8 cellular contexts compared by ENCODE assay signal in the genomic region with DNA sequence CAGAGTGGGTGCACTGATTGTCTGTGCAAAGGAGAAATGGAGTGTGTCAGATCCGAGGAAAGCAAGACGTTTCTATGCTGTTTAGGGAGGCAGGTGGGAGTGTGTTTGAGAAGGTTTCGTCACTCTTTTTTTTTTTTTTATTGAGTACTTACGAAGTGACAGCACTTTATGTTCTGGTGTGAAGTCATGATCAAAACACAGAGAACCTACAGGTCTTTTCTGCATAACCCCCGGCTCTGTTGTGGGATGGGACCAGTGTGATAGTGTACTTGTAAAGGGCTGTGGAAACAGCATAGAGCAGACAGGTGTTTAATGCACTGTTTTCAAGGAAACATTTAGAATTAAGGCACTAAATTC. TPM values are rescaled to one million over a fixed set of nuclear protein-coding genes. Genes with fewer than 3 reads are reported as not detected.
DNase-seq lines count a peak whose midpoint lies in the region; ATAC-seq and TF ChIP-seq lines count a peak whose summit lies in the region.

No MANE protein-coding gene starts in this region.

- H3K4me1 Mint-ChIP-seq in effector memory CD8-positive, alpha-beta T cell (ENCODE audit: low read depth in 2 of 2): peaks cover 14 to 31% of the 10 kb centered on the region in 2 donors
- peaks cover 25% of the 10 kb centered on the region for H3K4me1 Mint-ChIP-seq in nephron progenitor cell

- H3K36me3 Mint-ChIP-seq in effector memory CD8-positive, alpha-beta T cell (ENCODE audit: insufficient read depth): peaks cover 47% of the 10 kb centered on the region
- peaks cover 16% of the 10 kb centered on the region for H3K36me3 Mint-ChIP-seq in nephron progenitor cell (ENCODE audit: low read depth)

- H3K9me3 ChIP-seq in PC-3 (ENCODE audit: low read length): no peaks in the 10 kb centered on the region

- peak overlapping the region; percentile 47 for H3K27ac ChIP-seq in PC-3 (ENCODE audit: low read length)

- H3K4me2 ChIP-seq in PC-3 (ENCODE audit: low read length): peak overlapping the region; percentile 85

- TF ChIP-seq CTCF in PC-3 (conservative IDR thresholded peaks at IDR 0.05; ENCODE audit: low read depth, low read length): no peak
- TF ChIP-seq CTCF in nephron progenitor cell (IDR thresholded peaks at IDR 0.05): no peak

- H3K79me2 ChIP-seq in PC-3 (ENCODE audit: low read length): peaks cover 25% of the 10 kb centered on the region

- intact Hi-C loops in PC-3 (cut with micrococcal nuclease): loop anchor here (1.0 to 2.0 kb wide), 3 partner anchors 26 to 179 kb away; partner anchors contain the start of gene MIA3

- H3K27ac Mint-ChIP-seq in effector memory CD8-positive, alpha-beta T cell: peak overlapping the region; percentile 98 to 100
- H3K27ac Mint-ChIP-seq in nephron progenitor cell: peak overlapping the region; percentile 99

- no peak for DNase-seq in PC-3
- DNase-seq in effector memory CD8-positive, alpha-beta T cell: no peak
- no peak for DNase-seq in nephron progenitor cell
- DNase-seq in NCI-H226: no peak

- H3K9me3 Mint-ChIP-seq in effector memory CD8-positive, alpha-beta T cell: peaks cover 0 to 1% of the 10 kb centered on the region in 2 donors
- no peaks in the 10 kb centered on the region for H3K9me3 Mint-ChIP-seq in nephron progenitor cell

- H3K27me3 Mint-ChIP-seq in effector memory CD8-positive, alpha-beta T cell: no peaks in the 10 kb centered on the region
- H3K27me3 Mint-ChIP-seq in nephron progenitor cell (ENCODE audit: low read depth, poor library complexity): no peaks in the 10 kb centered on the region

- CTCF ChIA-PET in PC-3 (lab: Charles Lee): no interaction called here

- no peaks in the 10 kb centered on the region for H3K9me2 ChIP-seq in PC-3 (replicated peaks; ENCODE audit: low read length)

- peaks cover 10% of the 10 kb centered on the region; the same call in 1 of the 2 replicates for H3K36me3 ChIP-seq in PC-3 (ENCODE audit: low read depth, low read length)

- POLR2A ChIA-PET in PC-3 (lab: Charles Lee; ENCODE audit: unreplicated experiment): interaction anchor here (0.6 kb wide), 1 partner anchor 86 kb away, joined by 4 read pairs; no protein-coding TSS in a partner anchor

- H4K20me1 ChIP-seq in PC-3 (ENCODE audit: low read length): no peaks in the 10 kb centered on the region

- peak; percentile 0 for ATAC-seq in GM19395 (IDR thresholded peaks at IDR 0.05; ENCODE audit: unreplicated experiment)
- ATAC-seq in PC-3: peak; percentile 3
- ATAC-seq in effector memory CD8-positive, alpha-beta T cell (replicated peaks): peak; percentile 58
- no peak for ATAC-seq in HG03025 (IDR thresholded peaks at IDR 0.05; ENCODE audit: low FRiP score, unreplicated experiment)
- ATAC-seq in GM19023 (IDR thresholded peaks at IDR 0.05; ENCODE audit: unreplicated experiment): no peak
- no peak for ATAC-seq in GM18873 (IDR thresholded peaks at IDR 0.05; ENCODE audit: low FRiP score, unreplicated experiment)

- peak overlapping the region; percentile 84 for H3K9ac ChIP-seq in PC-3 (ENCODE audit: low read length)

- peaks cover 32% of the 10 kb centered on the region for H3K4me1 ChIP-seq in PC-3 (ENCODE audit: insufficient read depth, low read length)

- H3F3A ChIP-seq in PC-3 (ENCODE audit: low read length, unreplicated experiment): peaks cover 11% of the 10 kb centered on the region

- H3K4me3 ChIP-seq in PC-3 (ENCODE audit: low read length): peak overlapping the region; percentile 89

- H2AFZ ChIP-seq in PC-3 (ENCODE audit: low read length): peak overlapping the region; percentile 88

- H3K27me3 ChIP-seq in PC-3 (ENCODE audit: low read length): no peaks in the 10 kb centered on the region

- peak overlapping the region; percentile 95 to 96 for H3K4me3 Mint-ChIP-seq in effector memory CD8-positive, alpha-beta T cell
- peak overlapping the region; percentile 99 for H3K4me3 Mint-ChIP-seq in nephron progenitor cell

- TSS peak; percentile 55 for BruUV-seq in PC-3 (replicated peaks; lab: Mats Ljungman, UMichigan)

RNA-seq across cellular contexts. Expression of gene MIA3, which starts 26.7 kb away (rescaled TPM):
- total RNA-seq in PC-3 (2014; rRNA removed): 50.8 and 69.3 TPM in 2 replicates

RNA-seq across cellular contexts. Expression of gene TAF1A, which starts 54.9 kb away (rescaled TPM):
- 27.9 and 29.4 TPM in 2 replicates for total RNA-seq in PC-3 (2014; rRNA removed)

Comparison
In these comparisons a context has a peak if more than half of its experiments do, and no peak if none do; other contexts are left out.
1. ATAC-seq: peak in GM19395 (single experiment), PC-3 (single experiment) and effector memory CD8-positive, alpha-beta T cell (single experiment); none in HG03025 (single experiment), GM19023 (single experiment) and GM18873 (single experiment).